Comparison of ENCODE assay signal across 11 cellular contexts in the genomic region with DNA sequence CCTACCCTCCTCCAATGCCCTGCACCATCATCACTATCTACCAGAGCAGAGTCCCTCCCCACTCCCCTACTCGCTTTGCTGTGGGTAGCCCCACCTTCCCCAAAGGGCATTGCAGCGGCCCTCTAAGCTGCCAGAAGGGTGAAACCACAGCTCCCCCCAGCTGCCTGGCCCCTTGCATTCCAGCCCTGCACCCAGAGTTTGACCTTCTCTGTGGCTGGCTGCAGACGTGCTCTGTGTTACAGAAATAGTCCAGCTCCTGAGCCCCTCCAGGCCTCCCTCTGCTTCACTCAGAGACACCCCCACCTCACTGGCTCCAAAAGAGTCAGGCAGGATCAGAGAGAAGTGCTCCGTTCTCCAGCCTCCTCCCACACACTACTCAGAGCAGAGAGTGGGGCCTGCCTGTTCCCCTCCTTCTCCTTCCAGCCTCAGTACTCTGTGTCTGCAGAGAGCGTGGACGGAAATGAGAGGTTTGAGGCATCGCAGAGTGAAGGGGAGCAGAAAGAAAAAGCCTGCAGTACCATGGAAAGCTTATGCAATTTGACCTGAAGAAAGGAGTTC.
DNase-seq lines count a peak whose midpoint lies in the region; ATAC-seq and TF ChIP-seq lines count a peak whose summit lies in the region.
"Had no signal": no experiment of that assay in that cellular context is flagged by ENCODE, and none has a peak within 500 bp of the region (broad histone marks: within the 10 kb centered on the region; RNA-seq: fewer than 3 reads in every experiment).

No MANE protein-coding gene starts in this region.

- H3K4me3 ChIP-seq in lung (no peak overlapping the region), vagina (no peak overlapping the region)

- CTCF ChIA-PET in activated naive CD4-positive, alpha-beta T cell treated with anti-CD3 and anti-CD28 coated beads for 36 hours (lab: Charles Lee): no interaction called here

- TF ChIP-seq CTCF in lung (IDR thresholded peaks at IDR 0.05; ENCODE audit: control extremely low read depth, extremely low read depth) (no peak), vagina (IDR thresholded peaks at IDR 0.05) (no peak)

- H3K27me3 Mint-ChIP-seq in activated naive CD4-positive, alpha-beta T cell treated with anti-CD3 and anti-CD28 coated beads, Interleukin-2, amount 50 U/mL, for 24 hours: no peaks in the 10 kb centered on the region
- peaks cover 1% of the 10 kb centered on the region for H3K27me3 Mint-ChIP-seq in activated naive CD4-positive, alpha-beta T cell treated with anti-CD3 and anti-CD28 coated beads for 36 hours (ENCODE audit: low read depth)

- H3K27ac Mint-ChIP-seq in activated naive CD4-positive, alpha-beta T cell treated with anti-CD3 and anti-CD28 coated beads, Interleukin-2, amount 50 U/mL, for 24 hours: peak overlapping the region; percentile 79
- no peak overlapping the region for H3K27ac Mint-ChIP-seq in activated naive CD4-positive, alpha-beta T cell treated with anti-CD3 and anti-CD28 coated beads for 36 hours

- no peak for TF ChIP-seq POLR2A in vagina (IDR thresholded peaks at IDR 0.05)

- no peak for DNase-seq in activated naive CD4-positive, alpha-beta T cell treated with anti-CD3 and anti-CD28 coated beads for 36 hours
- peak; percentile 49 for DNase-seq in astrocyte of the hippocampus (ENCODE audit: low read depth, low spot score)
- no peak for DNase-seq in lung (ENCODE audit: low spot score)
- DNase-seq in vagina (ENCODE audit: extremely low spot score in 2 of 2): no peak
- no peak for DNase-seq in central memory CD4-positive, alpha-beta T cell
- DNase-seq: activated effector memory CD4-positive, alpha-beta T cell treated with Interleukin-2 at 50 U/mL for 16 hours; BE2C; stimulated activated CD4-positive, alpha-beta T cell treated with anti-CD3 and anti-CD28 coated beads, Interleukin-4, amount 100 ng/mL, for 24 hours had no signal

- intact Hi-C loops in activated naive CD4-positive, alpha-beta T cell treated with anti-CD3 and anti-CD28 coated beads for 36 hours (cut with micrococcal nuclease): no loop called here
- intact Hi-C loops in vagina (cut with DNase I): no loop called here

- H3K4me1 Mint-ChIP-seq in activated naive CD4-positive, alpha-beta T cell treated with anti-CD3 and anti-CD28 coated beads, Interleukin-2, amount 50 U/mL, for 24 hours: peaks cover 18% of the 10 kb centered on the region
- peaks cover 15% of the 10 kb centered on the region for H3K4me1 Mint-ChIP-seq in activated naive CD4-positive, alpha-beta T cell treated with anti-CD3 and anti-CD28 coated beads for 36 hours (ENCODE audit: low read depth)

- H3K27ac ChIP-seq in lung (ENCODE audit: low read depth in 1 of 2, low read length in 1 of 2) (no peak overlapping the region), vagina (peak overlapping the region; percentile 66)

- no peaks in the 10 kb centered on the region for H3K9me3 Mint-ChIP-seq in activated naive CD4-positive, alpha-beta T cell treated with anti-CD3 and anti-CD28 coated beads, Interleukin-2, amount 50 U/mL, for 24 hours
- no peaks in the 10 kb centered on the region for H3K9me3 Mint-ChIP-seq in activated naive CD4-positive, alpha-beta T cell treated with anti-CD3 and anti-CD28 coated beads for 36 hours

- H3K9me3 ChIP-seq in lung (ENCODE audit: control insufficient read depth in 2 of 2, insufficient read depth in 1 of 2, low read length in 1 of 2): no peaks in the 10 kb centered on the region
- H3K9me3 ChIP-seq in vagina: no peaks in the 10 kb centered on the region
- H3K9me3 ChIP-seq: BE2C had no signal

- H3K36me3 Mint-ChIP-seq in activated naive CD4-positive, alpha-beta T cell treated with anti-CD3 and anti-CD28 coated beads, Interleukin-2, amount 50 U/mL, for 24 hours: no peaks in the 10 kb centered on the region
- no peaks in the 10 kb centered on the region for H3K36me3 Mint-ChIP-seq in activated naive CD4-positive, alpha-beta T cell treated with anti-CD3 and anti-CD28 coated beads for 36 hours (ENCODE audit: low read depth)

- peak; percentile 22 for ATAC-seq in lung (ENCODE audit: insufficient read depth, low FRiP score)
- ATAC-seq in HG03442 (IDR thresholded peaks at IDR 0.05; ENCODE audit: unreplicated experiment): no peak
- no peak for ATAC-seq in esophagus mucosa

- H3K4me1 ChIP-seq in lung (ENCODE audit: control insufficient read depth in 2 of 2, insufficient read depth in 2 of 2, low read length in 2 of 2): peaks cover 4 to 9% of the 10 kb centered on the region in 2 donors
- peaks cover 92% of the 10 kb centered on the region for H3K4me1 ChIP-seq in vagina

- 25 to 42% methylated on average over 7 of the region's 7 CpGs for WGBS in lung, 2 donors

- no peaks in the 10 kb centered on the region for H3K36me3 ChIP-seq in lung (ENCODE audit: control insufficient read depth in 2 of 2, insufficient read depth in 2 of 2, low read length in 2 of 2)
- H3K36me3 ChIP-seq in vagina: no peaks in the 10 kb centered on the region
- H3K36me3 ChIP-seq: BE2C had no signal

- peak overlapping the region; percentile 37 for H3K4me3 Mint-ChIP-seq in activated naive CD4-positive, alpha-beta T cell treated with anti-CD3 and anti-CD28 coated beads, Interleukin-2, amount 50 U/mL, for 24 hours
- no peak overlapping the region for H3K4me3 Mint-ChIP-seq in activated naive CD4-positive, alpha-beta T cell treated with anti-CD3 and anti-CD28 coated beads for 36 hours

- H3K27me3 ChIP-seq in lung (ENCODE audit: control insufficient read depth, insufficient read depth): no peaks in the 10 kb centered on the region
- no peaks in the 10 kb centered on the region for H3K27me3 ChIP-seq in vagina
- H3K27me3 ChIP-seq: BE2C had no signal
